ENCODE assay signal across 25 cellular contexts in the genomic region with DNA sequence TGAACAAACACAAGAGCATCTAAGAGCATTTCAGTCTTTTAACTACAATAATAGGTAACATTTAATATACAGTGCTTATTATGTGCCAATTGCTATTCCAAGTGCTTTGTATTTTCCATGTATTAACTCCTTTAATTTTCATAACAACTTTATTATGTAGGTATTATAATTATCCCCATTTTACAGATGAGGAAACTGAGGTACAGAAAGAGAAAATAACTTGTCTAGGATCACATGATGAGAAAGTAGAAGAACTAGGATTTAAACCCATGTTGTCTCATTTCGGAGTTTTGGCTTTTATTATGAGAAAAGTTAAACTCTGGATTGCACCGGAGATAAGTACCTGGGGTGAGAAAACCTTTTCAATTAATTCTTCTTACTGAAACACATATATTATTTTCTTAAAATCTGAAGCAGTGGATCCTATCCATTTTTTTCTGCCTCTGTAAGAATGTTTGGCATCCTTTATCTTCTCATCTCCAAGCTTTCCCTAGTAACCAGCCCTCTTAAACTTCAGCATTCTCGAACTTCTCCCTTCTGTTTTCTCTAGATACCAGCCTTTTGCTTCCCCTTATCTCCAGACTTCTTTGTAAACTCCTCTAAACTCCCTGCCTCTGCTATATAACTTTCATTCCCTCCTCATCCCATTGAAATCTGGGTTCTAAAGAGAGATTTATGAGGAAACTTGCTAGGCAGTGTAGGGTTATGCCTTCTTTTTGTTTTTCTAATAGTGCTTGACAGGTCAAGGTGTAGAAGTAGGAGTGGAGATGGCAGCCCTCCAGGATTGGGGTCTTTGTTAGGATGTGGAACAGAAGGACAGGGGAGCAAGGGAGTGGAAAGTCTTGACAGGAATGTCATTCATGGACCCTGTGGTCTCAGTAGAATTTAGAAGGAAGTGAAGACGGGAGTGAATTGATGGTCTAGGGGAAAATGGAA. TPM values are rescaled to one million over a fixed set of nuclear protein-coding genes. Genes with fewer than 3 reads are reported as not detected.
DNase-seq lines count a peak whose midpoint lies in the region; ATAC-seq, FAIRE-seq and TF ChIP-seq lines count a peak whose summit lies in the region.
"Had no signal": no experiment of that assay in that cellular context is flagged by ENCODE, and none has a peak within 500 bp of the region (broad histone marks: within the 10 kb centered on the region; RNA-seq: fewer than 3 reads in every experiment).

No MANE protein-coding gene starts in this region.

- H3K27ac ChIP-seq in HepG2 (ENCODE audit: extremely low read length, insufficient read depth, low read length): no peak overlapping the region
- H3K27ac ChIP-seq in right lobe of liver: no peak overlapping the region
- H3K27ac ChIP-seq: esophagus muscularis mucosa, left ventricle myocardium inferior, SJCRH30, tibial artery, VCaP had no signal

- no peak for FAIRE-seq in HepG2 (lab: Jason Lieb, UNC)

- no peaks in the 10 kb centered on the region for H3K36me3 ChIP-seq in HepG2 (replicated peaks in 1 of 2; ENCODE audit: control insufficient read depth in 1 of 2, insufficient read depth in 2 of 2, low read length in 2 of 2)
- H3K36me3 ChIP-seq in right lobe of liver: no peaks in the 10 kb centered on the region
- H3K36me3 ChIP-seq in adipocyte (ENCODE audit: control insufficient read depth, insufficient read depth, low read length, severe bottlenecking): no peaks in the 10 kb centered on the region
- H3K36me3 ChIP-seq: esophagus muscularis mucosa, left ventricle myocardium inferior, SJCRH30, tibial artery had no signal

- H3K9ac ChIP-seq in HepG2 (ENCODE audit: insufficient read depth, low read depth, low read length) (no peak overlapping the region), adipocyte (ENCODE audit: low read length) (no peak overlapping the region)

- H3K36me3 Mint-ChIP-seq in nephron progenitor cell (ENCODE audit: low read depth): peaks cover 22% of the 10 kb centered on the region

- peaks cover under 1% of the 10 kb centered on the region for H3K9me3 Mint-ChIP-seq in nephron progenitor cell
- H3K9me3 Mint-ChIP-seq: activated CD4-positive, alpha-beta T cell treated with anti-CD3 and anti-CD28 coated beads, Interleukin-2, amount 10 ng/mL, durations not matched to agents 24 days and 14 days had no signal

- CTCF ChIA-PET in HepG2 (lab: Yijun Ruan, JAX; ENCODE audit: low intra/inter-chr PET ratio, low total read pairs): no interaction called here

- peaks cover 42% of the 10 kb centered on the region for H3K79me2 ChIP-seq in HepG2 (ENCODE audit: insufficient read depth, low read length)

- BruUV-seq in HepG2 (replicated peaks; lab: Mats Ljungman, UMichigan): no TSS peak

- H3K4me1 ChIP-seq in HepG2 (ENCODE audit: insufficient read depth, low read length) (peaks cover 16% of the 10 kb centered on the region), right lobe of liver (peaks cover 0 to 4% (median 0%) of the 10 kb centered on the region in 4 donors), adipocyte (ENCODE audit: control insufficient read depth, insufficient read depth, low read length) (no peaks in the 10 kb centered on the region)
- H3K4me1 ChIP-seq: SJCRH30 had no signal

- H3K4me3 Mint-ChIP-seq in nephron progenitor cell: no peak overlapping the region
- H3K4me3 Mint-ChIP-seq: activated CD4-positive, alpha-beta T cell treated with anti-CD3 and anti-CD28 coated beads, Interleukin-2, amount 10 ng/mL, durations not matched to agents 24 days and 14 days; brain; T-helper 1 cell treated with Interleukin-12 subunit alpha and Interleukin-12 subunit beta and Interleukin-4 antibody, amounts not matched to agents 30 μg/mL and 1 μg/mL, for 36 hours had no signal

- TF ChIP-seq RAD21 in HepG2 (CRISPR knock-in tag; IDR thresholded peaks at IDR 0.05): no peak

- peak overlapping the region; percentile 85 for H3K27ac Mint-ChIP-seq in nephron progenitor cell
- H3K27ac Mint-ChIP-seq: activated CD4-positive, alpha-beta T cell treated with anti-CD3 and anti-CD28 coated beads, Interleukin-2, amount 10 ng/mL, durations not matched to agents 24 days and 14 days; brain; T-helper 1 cell treated with Interleukin-12 subunit alpha and Interleukin-12 subunit beta and Interleukin-4 antibody, amounts not matched to agents 30 μg/mL and 1 μg/mL, for 36 hours had no signal

- TF ChIP-seq POLR2A in HepG2 (IDR thresholded peaks at IDR 0.05; ENCODE audit: insufficient read depth in 1 of 2, low read depth in 2 of 2, low read length in 2 of 2) (no peak), right lobe of liver (IDR thresholded peaks at IDR 0.05) (no peak)

- WGBS in HepG2 (ENCODE audit: low lambda C conversion rate): 96% methylated on average over 4 of the region's 4 CpGs
- 76% methylated on average over 4 of the region's 4 CpGs for WGBS in right lobe of liver (ENCODE audit: insufficient coverage, low coverage, low lambda C conversion rate, missing lambda C conversion rate)

- TF ChIP-seq EP300 in HepG2 (IDR thresholded peaks at IDR 0.05; ENCODE audit: low read depth in 2 of 2, low read length in 2 of 2): no peak
- TF ChIP-seq EP300 in HepG2 (CRISPR knock-in tag; IDR thresholded peaks at IDR 0.05; ENCODE audit: borderline replicate concordance): no peak

- no peak for DNase-seq in HepG2 (ENCODE audit: low spot score)
- DNase-seq in right lobe of liver: no peak
- peak; percentile 21 for DNase-seq in adipocyte (ENCODE audit: low read depth)
- no peak for DNase-seq in nephron progenitor cell
- DNase-seq in T-helper 9 cell: no peak
- no peak for DNase-seq in NCI-H1436 (lab: John Stamatoyannopoulos, UW)
- DNase-seq: C1 segment of cervical spinal cord; foreskin melanocyte; hippocampal formation; left ventricle myocardium inferior; NCI-H1105 treated with DMSO at 0.1 percent for 48 hours; NCI-H2029 treated with DMSO at 0.1 percent for 48 hours; NCI-H2227 treated with DMSO at 0.1 percent for 48 hours; posterior cingulate gyrus; SJCRH30; stimulated activated naive CD8-positive, alpha-beta T cell treated with anti-CD3 and anti-CD28 coated beads, Interleukin-15, Interleukin-2, amounts not matched to agents 100 U/mL and 50 U/mL, for 24 hours; tibial artery had no signal

- H3K4me2 ChIP-seq in HepG2 (ENCODE audit: low read depth, low read length): no peak overlapping the region

- intact Hi-C loops in HepG2 (cut with micrococcal nuclease; ENCODE audit: unreplicated experiment): no loop called here
- intact Hi-C loops in right lobe of liver (cut with DNase I): no loop called here

- no peaks in the 10 kb centered on the region for H3K27me3 ChIP-seq in HepG2 (ENCODE audit: control insufficient read depth in 1 of 2, insufficient read depth in 2 of 2, low read length in 2 of 2)
- H3K27me3 ChIP-seq in right lobe of liver: no peaks in the 10 kb centered on the region
- no peaks in the 10 kb centered on the region for H3K27me3 ChIP-seq in adipocyte (replicated peaks; ENCODE audit: control insufficient read depth, insufficient read depth, low read length)
- H3K27me3 ChIP-seq: esophagus muscularis mucosa, SJCRH30, tibial artery had no signal

- H4K20me1 ChIP-seq in HepG2 (ENCODE audit: insufficient read depth, low read length): no peaks in the 10 kb centered on the region

- H3K4me3 ChIP-seq in HepG2 (replicated peaks in 1 of 3; ENCODE audit: insufficient read depth in 1 of 3, low read depth in 2 of 3, low read length in 3 of 3) (no peak overlapping the region), right lobe of liver (no peak overlapping the region), adipocyte (ENCODE audit: low read length) (no peak overlapping the region)
- H3K4me3 ChIP-seq: esophagus muscularis mucosa, left ventricle myocardium inferior, SJCRH30, tibial artery had no signal

- H2AFZ ChIP-seq in HepG2 (ENCODE audit: low read length): no peak overlapping the region

- TF ChIP-seq CTCF in HepG2 (CRISPR knock-in tag; IDR thresholded peaks at IDR 0.05) (no peak), right lobe of liver (IDR thresholded peaks at IDR 0.05) (no peak), nephron progenitor cell (IDR thresholded peaks at IDR 0.05) (no peak)

- in situ Hi-C loops in HepG2 (cut with HindIII; ENCODE audit: extremely low pct_ligation_motif_present, low pct_unique_long_range_greater_than_20kb): no loop called here

- POLR2A ChIA-PET in HepG2 (lab: Yijun Ruan, JAX): no interaction called here

- no peaks in the 10 kb centered on the region for H3K27me3 Mint-ChIP-seq in nephron progenitor cell (ENCODE audit: low read depth, poor library complexity)
- H3K27me3 Mint-ChIP-seq: activated CD4-positive, alpha-beta T cell treated with anti-CD3 and anti-CD28 coated beads, Interleukin-2, amount 10 ng/mL, durations not matched to agents 24 days and 14 days; brain had no signal

- peaks cover 24% of the 10 kb centered on the region for H3K4me1 Mint-ChIP-seq in nephron progenitor cell

- ATAC-seq in HepG2: no peak
- ATAC-seq in right lobe of liver: no peak
- peak; percentile 4 for ATAC-seq in HG02610 (IDR thresholded peaks at IDR 0.05; ENCODE audit: unreplicated experiment)
- ATAC-seq in HG03025 (IDR thresholded peaks at IDR 0.05; ENCODE audit: low FRiP score, unreplicated experiment): no peak
- ATAC-seq: sciatic nerve had no signal

- H3K9me3 ChIP-seq in HepG2 (ENCODE audit: low read length) (no peaks in the 10 kb centered on the region), right lobe of liver (no peaks in the 10 kb centered on the region), adipocyte (ENCODE audit: control insufficient read depth, low read length) (no peaks in the 10 kb centered on the region)
- H3K9me3 ChIP-seq: esophagus muscularis mucosa, SJCRH30, tibial artery had no signal

RNA-seq across cellular contexts. Expression of a gene that starts 28.3 kb away (rescaled TPM):
- total RNA-seq in HepG2 (2016; rRNA removed; fragmentation: Illumina TruSeq; extraction: Trizol): 10.2 and 15.1 TPM in 2 replicates
- total RNA-seq in HepG2 (2016; cell fraction: cytosol; rRNA removed; fragmentation: Illumina TruSeq; extraction: Trizol; ENCODE audit: low read depth): 2.6 and 2.7 TPM in 2 replicates
- total RNA-seq in HepG2 (2016; cell fraction: insoluble cytoplasmic fraction; rRNA removed; fragmentation: Illumina TruSeq; extraction: Trizol): 9.3 and 13.3 TPM in 2 replicates
- 4.3 and 4.4 TPM in 2 replicates for total RNA-seq in HepG2 (2016; cell fraction: membrane; rRNA removed; fragmentation: Illumina TruSeq; extraction: Trizol)
- total RNA-seq in HepG2 (2016; cell fraction: nucleus; rRNA removed; fragmentation: Illumina TruSeq; extraction: Trizol): 16.7 and 20.3 TPM in 2 replicates
- 9.0 and 13.0 TPM in 2 replicates for polyA plus RNA-seq in HepG2 (2011; rRNA removed)
- polyA plus RNA-seq in HepG2 (2011; cell fraction: cytosol; rRNA removed): 5.9 and 6.8 TPM in 2 replicates
- 10.9 and 12.2 TPM in 2 replicates for polyA plus RNA-seq in HepG2 (2011; cell fraction: nucleus; rRNA removed)
- polyA plus RNA-seq in HepG2 (2012): 2.9 and 4.1 TPM in 2 replicates
- polyA plus RNA-seq in HepG2 (2016; cell fraction: cytosol; fragmentation: Illumina TruSeq; extraction: Trizol; ENCODE audit: low read depth): 0.20 and 0.38 TPM in 2 replicates
- polyA plus RNA-seq in HepG2 (2016; cell fraction: insoluble cytoplasmic fraction; fragmentation: Illumina TruSeq; extraction: Trizol; ENCODE audit: low read depth): 6.2 and 7.0 TPM in 2 replicates
- polyA plus RNA-seq in HepG2 (2016; cell fraction: membrane; fragmentation: Illumina TruSeq; extraction: Trizol; ENCODE audit: low read depth): 0.93 and 1.3 TPM in 2 replicates
- 8.6 and 10.5 TPM in 2 replicates for polyA plus RNA-seq in HepG2 (2016; cell fraction: nucleus; fragmentation: Illumina TruSeq; extraction: Trizol; ENCODE audit: insufficient read depth, low read depth)
- 71.9 and 74.2 TPM in 2 replicates for polyA minus RNA-seq in HepG2 (2011; rRNA and poly(A)+ RNA removed; ENCODE audit: low replicate concordance)
- polyA minus RNA-seq in HepG2 (2011; cell fraction: cytosol; rRNA and poly(A)+ RNA removed): 9.6 and 10.1 TPM in 2 replicates
- 37.8 and 40.2 TPM in 2 replicates for polyA minus RNA-seq in HepG2 (2011; cell fraction: nucleus; rRNA and poly(A)+ RNA removed)
- 10 to 100 TPM in 1 of 6 experiments, 1 to 10 TPM in 5; 4.8 to 10.3 (median 6.2) TPM for total RNA-seq in right lobe of liver
